In the genomic region with DNA sequence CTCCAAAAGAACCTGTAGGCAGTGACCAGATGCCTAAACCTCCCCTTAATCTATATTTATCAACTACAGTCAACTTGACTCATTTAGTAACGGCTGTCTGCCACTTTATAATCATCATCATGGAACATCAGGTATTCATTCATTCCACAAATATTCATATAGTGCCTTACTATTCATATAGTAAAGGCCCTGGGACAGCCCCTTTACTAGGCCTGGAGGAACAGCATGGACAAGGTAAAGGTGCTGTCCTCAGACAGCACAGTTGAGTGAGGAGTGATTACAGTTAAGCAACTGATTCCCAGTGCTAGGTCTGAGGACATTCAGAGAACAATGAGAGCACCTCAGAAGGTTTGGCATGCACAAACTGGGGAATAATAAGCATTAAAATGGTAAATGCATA, we compare ENCODE assay signal across 4 cellular contexts.
"Had no signal": no experiment of that assay in that cellular context is flagged by ENCODE, and none has a peak within 500 bp of the region (broad histone marks: within the 10 kb centered on the region; RNA-seq: fewer than 3 reads in every experiment).

No MANE protein-coding gene starts in this region.

- DNase-seq: H9, HCEC 1CT, IMR-90 had no signal

- H3K9me3 Mint-ChIP-seq: GM23338, H9 had no signal

- H3K4me3 Mint-ChIP-seq: GM23338, H9 had no signal

- ATAC-seq: GM23338 had no signal

- H3K27ac Mint-ChIP-seq: GM23338, H9 had no signal

- H3K4me1 Mint-ChIP-seq: GM23338, H9 had no signal
